29 cellular contexts compared by ENCODE assay signal in genomic region chr5:62155988-62156387, GRCh38.
"Had no signal": no experiment of that assay in that cellular context is flagged by ENCODE, and none has a peak within 500 bp of the region (broad histone marks: within the 10 kb centered on the region; RNA-seq: fewer than 3 reads in every experiment).

No MANE protein-coding gene starts in this region.

- FAIRE-seq: astrocyte, TTC549 had no signal

- DNase-seq: activated B cell treated with CpG ODN at 0.5 μM for 24 hours; activated CD4-positive, alpha-beta memory T cell treated with anti-CD3 and anti-CD28 coated beads for 36 hours; activated CD4-positive, alpha-beta T cell treated with anti-CD3 and anti-CD28 coated beads for 4 hours; activated CD4-positive, alpha-beta T cell treated with anti-CD3 and anti-CD28 coated beads, Interleukin-2, amount 10 ng/mL, durations not matched to agents 24 days and 14 days; activated CD4-positive, alpha-beta T cell treated with anti-CD3 and anti-CD28 coated beads, Interleukin-2, amount 50 U/mL, for 1 hour; activated CD4-positive, alpha-beta T cell treated with anti-CD3 and anti-CD28 coated beads, Interleukin-2, amount 50 U/mL, for 4 hours; activated CD4-positive, CD25-positive, alpha-beta regulatory T cell treated with anti-CD3 and anti-CD28 coated beads, Interleukin-2, amount 50 U/mL, for 72 hours; activated CD8-positive, alpha-beta memory T cell treated with anti-CD3 and anti-CD28 coated beads, Interleukin-2, amount 50 U/mL, for 4 hours; activated CD8-positive, alpha-beta T cell treated with anti-CD3 and anti-CD28 coated beads for 36 hours; activated effector memory CD4-positive, alpha-beta T cell treated with anti-CD3 and anti-CD28 coated beads, Interleukin-2, amount 50 U/mL, for 16 hours; activated gamma-delta T cell treated with Interleukin-2 at 50 U/mL for 16 hours; activated naive CD4-positive, alpha-beta T cell; activated naive CD4-positive, alpha-beta T cell treated with anti-CD3 and anti-CD28 coated beads for 36 hours; activated naive CD4-positive, alpha-beta T cell treated with anti-CD3 and anti-CD28 coated beads, Interleukin-2, amount 50 U/mL, for 16 hours; activated naive CD8-positive, alpha-beta T cell treated with anti-CD3 and anti-CD28 coated beads for 36 hours; activated T-cell treated with anti-CD3 and anti-CD28 coated beads for 4 hours; activated T-cell treated with anti-CD3 and anti-CD28 coated beads, Interleukin-2, amount 50 U/mL, for 1 hour; activated T-cell treated with anti-CD3 and anti-CD28 coated beads, Interleukin-2, amount 50 U/mL, for 4 hours; activated T-cell treated with anti-CD3 and anti-CD28 coated beads, Interleukin-2, amount 50 U/mL, for 72 hours; adrenal gland; amniotic stem cell; aorta; body of pancreas; brain microvascular endothelial cell; central memory CD4-positive, alpha-beta T cell; T-helper 2 cell; T-helper 9 cell had no signal
